In the genomic region with DNA sequence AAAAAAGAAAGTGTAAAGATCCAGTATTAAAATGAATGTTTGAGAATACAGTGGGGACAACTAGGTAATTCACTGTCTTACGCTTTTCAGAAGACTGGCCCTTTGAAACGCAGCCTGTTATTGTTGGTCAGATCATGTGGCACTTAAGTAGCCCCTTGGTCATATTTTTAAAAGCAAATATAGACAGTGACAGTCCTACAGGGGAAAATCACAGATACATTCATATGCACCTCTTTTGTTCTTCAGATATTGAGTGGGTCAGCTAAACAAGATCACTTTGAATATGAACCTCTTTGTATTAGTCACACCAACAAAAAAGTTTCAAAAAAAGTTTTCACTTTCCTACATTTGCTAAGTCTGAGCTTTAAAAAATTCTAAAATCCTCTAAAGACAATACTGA, we compare ENCODE assay signal across 25 cellular contexts. TPM values are rescaled to one million over a fixed set of nuclear protein-coding genes. Genes with fewer than 3 reads are reported as not detected.
DNase-seq lines count a peak whose midpoint lies in the region; ATAC-seq lines count a peak whose summit lies in the region.
"Had no signal": no experiment of that assay in that cellular context is flagged by ENCODE, and none has a peak within 500 bp of the region (broad histone marks: within the 10 kb centered on the region; RNA-seq: fewer than 3 reads in every experiment).

No MANE protein-coding gene starts in this region.

- H3K27me3 Mint-ChIP-seq in activated CD4-positive, alpha-beta T cell treated with anti-CD3 and anti-CD28 coated beads for 36 hours = no peaks in the 10 kb centered on the region
- H3K27me3 Mint-ChIP-seq in activated CD4-positive, alpha-beta T cell treated with anti-CD3 and anti-CD28 coated beads, Interleukin-2, amount 10 ng/mL, durations not matched to agents 7 days and 5 days = no peaks in the 10 kb centered on the region
- H3K27me3 Mint-ChIP-seq in activated naive CD8-positive, alpha-beta T cell treated with anti-CD3 and anti-CD28 coated beads for 36 hours = no peaks in the 10 kb centered on the region
- H3K27me3 Mint-ChIP-seq: type B pancreatic cell had no signal

- peaks cover 4% of the 10 kb centered on the region for H3K9me3 Mint-ChIP-seq in activated CD4-positive, alpha-beta T cell treated with anti-CD3 and anti-CD28 coated beads for 36 hours (ENCODE audit: low read depth)
- peaks cover 4% of the 10 kb centered on the region for H3K9me3 Mint-ChIP-seq in activated CD4-positive, alpha-beta T cell treated with anti-CD3 and anti-CD28 coated beads, Interleukin-2, amount 10 ng/mL, durations not matched to agents 7 days and 5 days
- peaks cover 18% of the 10 kb centered on the region for H3K9me3 Mint-ChIP-seq in activated naive CD8-positive, alpha-beta T cell treated with anti-CD3 and anti-CD28 coated beads for 36 hours

- CTCF ChIA-PET in activated CD4-positive, alpha-beta T cell treated with anti-CD3 and anti-CD28 coated beads for 36 hours (lab: Charles Lee) = interaction anchor here (1.0 kb wide), 1 partner anchor 16 kb away, joined by 3 read pairs; no protein-coding TSS in a partner anchor
- CTCF ChIA-PET in activated CD4-positive, alpha-beta T cell treated with anti-CD3 and anti-CD28 coated beads, Interleukin-2, amount 10 ng/mL, durations not matched to agents 7 days and 5 days (lab: Charles Lee) = interaction anchor here (0.9 kb wide), 1 partner anchor 1884 kb away, joined by 3 read pairs; no protein-coding TSS in a partner anchor

- no peaks in the 10 kb centered on the region for H3K27me3 ChIP-seq in right cardiac atrium (ENCODE audit: control insufficient read depth, insufficient read depth)
- H3K27me3 ChIP-seq: gastroesophageal sphincter had no signal

- POLR2A ChIA-PET in activated CD4-positive, alpha-beta T cell treated with anti-CD3 and anti-CD28 coated beads for 36 hours (lab: Charles Lee) = interaction anchor here (1.1 kb wide), 1 partner anchor 22 kb away, joined by 6 read pairs; no protein-coding TSS in a partner anchor
- POLR2A ChIA-PET in activated CD4-positive, alpha-beta T cell treated with anti-CD3 and anti-CD28 coated beads, Interleukin-2, amount 10 ng/mL, durations not matched to agents 7 days and 5 days (lab: Charles Lee) = no interaction called here

- no peak overlapping the region for H3K4me3 ChIP-seq in right cardiac atrium (ENCODE audit: low read length)
- H3K4me3 ChIP-seq: gastroesophageal sphincter, lower lobe of right lung, prostate gland had no signal

- H3K27ac Mint-ChIP-seq in activated CD4-positive, alpha-beta T cell treated with anti-CD3 and anti-CD28 coated beads for 36 hours = peak overlapping the region; percentile 66
- H3K27ac Mint-ChIP-seq in activated CD4-positive, alpha-beta T cell treated with anti-CD3 and anti-CD28 coated beads, Interleukin-2, amount 10 ng/mL, durations not matched to agents 7 days and 5 days = no peak overlapping the region
- peak overlapping the region; percentile 79 for H3K27ac Mint-ChIP-seq in activated naive CD8-positive, alpha-beta T cell treated with anti-CD3 and anti-CD28 coated beads for 36 hours
- H3K27ac Mint-ChIP-seq: type B pancreatic cell had no signal

- intact Hi-C loops in activated CD4-positive, alpha-beta T cell treated with anti-CD3 and anti-CD28 coated beads for 36 hours (cut with DNase I, micrococcal nuclease) = loop anchor here in 1 of 2 experiments (2.0 to 5.0 kb wide), 3 partner anchors 21 to 115 kb away; a partner anchor contains a TSS
- intact Hi-C loops in right cardiac atrium (cut with DNase I) = no loop called here

- H3K36me3 Mint-ChIP-seq in activated CD4-positive, alpha-beta T cell treated with anti-CD3 and anti-CD28 coated beads for 36 hours (ENCODE audit: low read depth) = peaks cover 14% of the 10 kb centered on the region
- peaks cover 2% of the 10 kb centered on the region for H3K36me3 Mint-ChIP-seq in activated CD4-positive, alpha-beta T cell treated with anti-CD3 and anti-CD28 coated beads, Interleukin-2, amount 10 ng/mL, durations not matched to agents 7 days and 5 days (ENCODE audit: low read depth)
- peaks cover 51% of the 10 kb centered on the region for H3K36me3 Mint-ChIP-seq in activated naive CD8-positive, alpha-beta T cell treated with anti-CD3 and anti-CD28 coated beads for 36 hours

- no peaks in the 10 kb centered on the region for H3K9me3 ChIP-seq in right cardiac atrium (ENCODE audit: control insufficient read depth, low read length)
- H3K9me3 ChIP-seq: gastroesophageal sphincter, lower lobe of right lung, prostate gland had no signal

- no peak overlapping the region for H3K4me3 Mint-ChIP-seq in activated CD4-positive, alpha-beta T cell treated with anti-CD3 and anti-CD28 coated beads for 36 hours
- H3K4me3 Mint-ChIP-seq in activated CD4-positive, alpha-beta T cell treated with anti-CD3 and anti-CD28 coated beads, Interleukin-2, amount 10 ng/mL, durations not matched to agents 7 days and 5 days = no peak overlapping the region
- H3K4me3 Mint-ChIP-seq in activated naive CD8-positive, alpha-beta T cell treated with anti-CD3 and anti-CD28 coated beads for 36 hours = no peak overlapping the region
- H3K4me3 Mint-ChIP-seq: neural crest cell, type B pancreatic cell had no signal

- no peaks in the 10 kb centered on the region for H3K4me1 ChIP-seq in right cardiac atrium (ENCODE audit: control insufficient read depth, insufficient read depth, low read length)
- H3K4me1 ChIP-seq: gastroesophageal sphincter, lower lobe of right lung, prostate gland had no signal

- no peak for DNase-seq in activated CD4-positive, alpha-beta T cell treated with anti-CD3 and anti-CD28 coated beads for 36 hours
- DNase-seq in activated CD4-positive, alpha-beta T cell treated with anti-CD3 and anti-CD28 coated beads, Interleukin-2, amount 10 ng/mL, durations not matched to agents 7 days and 5 days = no peak
- DNase-seq in activated naive CD8-positive, alpha-beta T cell treated with anti-CD3 and anti-CD28 coated beads for 36 hours = no peak
- DNase-seq in right cardiac atrium = no peak
- no peak for DNase-seq in NOMO-1 (lab: John Stamatoyannopoulos, UW; ENCODE audit: unreplicated experiment in 2 of 2)
- DNase-seq: AML-193; DMS79 treated with DMSO at 0.1 percent for 48 hours; effector CD4-positive, alpha-beta T cell; islet precursor cell; KBM-7; lower lobe of right lung; NCI-H2171; NCI-H526; stimulated activated CD4-positive, alpha-beta T cell treated with anti-CD3 and anti-CD28 coated beads, Interleukin-1b, Interleukin-23, amount 100 ng/mL, for 48 hours; stimulated activated naive CD4-positive, alpha-beta T cell treated with Interleukin-2 at 50 U/mL for 16 hours; T-helper 9 cell had no signal

- peaks cover 79% of the 10 kb centered on the region for H3K4me1 Mint-ChIP-seq in activated CD4-positive, alpha-beta T cell treated with anti-CD3 and anti-CD28 coated beads for 36 hours
- peaks cover 10% of the 10 kb centered on the region for H3K4me1 Mint-ChIP-seq in activated CD4-positive, alpha-beta T cell treated with anti-CD3 and anti-CD28 coated beads, Interleukin-2, amount 10 ng/mL, durations not matched to agents 7 days and 5 days
- H3K4me1 Mint-ChIP-seq in activated naive CD8-positive, alpha-beta T cell treated with anti-CD3 and anti-CD28 coated beads for 36 hours = peaks cover 78% of the 10 kb centered on the region

- WGBS in right cardiac atrium = 98% methylated on average over 2 of the region's 2 CpGs

- no peak overlapping the region for H3K27ac ChIP-seq in right cardiac atrium (ENCODE audit: low read length)
- H3K27ac ChIP-seq: 22Rv1, gastroesophageal sphincter, lower lobe of right lung, prostate gland had no signal

- ATAC-seq in activated CD4-positive, alpha-beta T cell treated with anti-CD3 and anti-CD28 coated beads for 36 hours = peak; percentile 15
- ATAC-seq in GM19025 (IDR thresholded peaks at IDR 0.05; ENCODE audit: low read depth, unreplicated experiment) = peak; percentile 57
- peak; percentile 46 for ATAC-seq in HG02885 (IDR thresholded peaks at IDR 0.05; ENCODE audit: poor library complexity, unreplicated experiment)
- ATAC-seq in right cardiac atrium = no peak
- ATAC-seq in HG03139 (IDR thresholded peaks at IDR 0.05; ENCODE audit: unreplicated experiment) = no peak
- ATAC-seq: gastroesophageal sphincter, lower lobe of right lung had no signal

RNA-seq across cellular contexts. Expression of a gene that starts 36.0 kb away (rescaled TPM):
- total RNA-seq in activated CD4-positive, alpha-beta T cell treated with anti-CD3 and anti-CD28 coated beads for 36 hours = 10 to 100 TPM; 23.5 to 25.5 TPM
- 1 to 10 TPM; 5.7 to 7.0 TPM for total RNA-seq in activated CD4-positive, alpha-beta T cell treated with anti-CD3 and anti-CD28 coated beads, Interleukin-2, amount 10 ng/mL, durations not matched to agents 7 days and 5 days
- 10 to 100 TPM; 12.9 to 16.4 TPM for total RNA-seq in activated naive CD8-positive, alpha-beta T cell treated with anti-CD3 and anti-CD28 coated beads for 36 hours
- total RNA-seq in right cardiac atrium = under 1 TPM in 3 of 4 donors, not detected in 1; 0.11 to 0.53 (median 0.23) TPM
- 0.07 TPM for polyA plus RNA-seq in right cardiac atrium
- total RNA-seq: HT-29, neural crest cell had no signal

Comparison
In these comparisons a context has a peak if more than half of its experiments do, and no peak if none do; other contexts are left out.
1. ATAC-seq: peak in activated CD4-positive, alpha-beta T cell treated with anti-CD3 and anti-CD28 coated beads for 36 hours (single experiment), GM19025 (single experiment) and HG02885 (single experiment); none in right cardiac atrium (0 of 2) and HG03139 (single experiment).
2. RNA of a gene that starts 36.0 kb away (total RNA-seq): 23.5 to 25.5 TPM in activated CD4-positive, alpha-beta T cell treated with anti-CD3 and anti-CD28 coated beads for 36 hours, 12.9 to 16.4 TPM in activated naive CD8-positive, alpha-beta T cell treated with anti-CD3 and anti-CD28 coated beads for 36 hours and 5.7 to 7.0 TPM in activated CD4-positive, alpha-beta T cell treated with anti-CD3 and anti-CD28 coated beads, Interleukin-2, amount 10 ng/mL, durations not matched to agents 7 days and 5 days; 0.11 to 0.53 TPM in right cardiac atrium; every median in the first group is over 4 times any median in the second.